19 cellular contexts compared by ENCODE assay signal in the genomic region with DNA sequence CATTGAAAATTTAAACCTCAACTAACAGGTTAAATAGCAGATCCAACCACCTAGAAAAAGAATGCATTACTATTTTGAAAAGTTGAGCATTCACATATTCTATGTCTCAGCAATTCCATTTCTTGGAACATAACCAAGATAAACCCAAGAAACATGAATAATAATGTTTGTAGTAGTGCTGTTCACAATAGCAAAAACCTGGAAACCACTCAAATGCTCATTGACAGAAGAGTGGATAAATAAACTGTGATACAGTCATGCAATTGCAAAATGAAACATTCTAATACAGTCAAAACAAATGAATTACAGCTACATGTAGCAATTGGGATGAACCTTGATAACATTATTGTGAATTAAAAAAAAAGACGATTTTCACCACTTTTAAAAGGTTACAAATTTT.
DNase-seq lines count a peak whose midpoint lies in the region.
"Had no signal": no experiment of that assay in that cellular context is flagged by ENCODE, and none has a peak within 500 bp of the region (broad histone marks: within the 10 kb centered on the region; RNA-seq: fewer than 3 reads in every experiment).

No MANE protein-coding gene starts in this region.

- peak; percentile 17 for DNase-seq in NCI-H345 (lab: John Stamatoyannopoulos, UW)
- no peak for DNase-seq in NCI-H345 treated with DMSO at 0.1 percent for 48 hours (lab: John Stamatoyannopoulos, UW; ENCODE audit: unreplicated experiment)
- DNase-seq in astrocyte of the hippocampus (ENCODE audit: low read depth, low spot score), result peak; percentile 38
- peak; percentile 13 for DNase-seq in fibroblast of peridontal ligament (ENCODE audit: extremely low read depth)
- peak; percentile 59 for DNase-seq in smooth muscle cell of the brain vasculature (ENCODE audit: low read depth, low spot score)
- DNase-seq in Ammon's horn (ENCODE audit: low spot score), result no peak
- DNase-seq in NCI-H2171 (lab: John Stamatoyannopoulos, UW), result no peak
- DNase-seq in hypothalamus (lab: John Stamatoyannopoulos, UW), result no peak
- DNase-seq: activated CD4-positive, alpha-beta T cell treated with anti-CD3 and anti-CD28 coated beads for 4 hours; activated CD8-positive, alpha-beta memory T cell treated with anti-CD3 and anti-CD28 coated beads, Interleukin-2, amount 50 U/mL, for 4 hours; activated naive CD4-positive, alpha-beta T cell treated with anti-CD3 and anti-CD28 coated beads for 36 hours; body of pancreas; CD4-positive, alpha-beta T cell; mesendoderm; NCI-H1092 treated with DMSO at 0.1 percent for 48 hours; NCI-H446 treated with DMSO at 0.1 percent for 48 hours; nephron progenitor cell; SJCRH30; T-helper 9 cell had no signal

Comparison
In these comparisons a context has a peak if more than half of its experiments do, and no peak if none do; other contexts are left out.
1. DNase-seq: peak in NCI-H345 (single experiment), astrocyte of the hippocampus (single experiment), fibroblast of peridontal ligament (single experiment) and smooth muscle cell of the brain vasculature (single experiment); none in NCI-H345 treated with DMSO at 0.1 percent for 48 hours (single experiment), Ammon's horn (single experiment), NCI-H2171 (single experiment) and hypothalamus (0 of 51).